In genomic region chr1:206774096-206774495, GRCh38 we compare ENCODE assay signal across 1 cellular context.
TF ChIP-seq lines count a peak whose summit lies in the region.

No MANE protein-coding gene starts in this region.

TF ChIP-seq in IMR-90, 13 proteins besides CTCF, POLR2A, EP300 and RAD21:
- no peak for TF ChIP-seq CHD1 (IDR thresholded peaks at IDR 0.05; ENCODE audit: low read depth, low read length)
- TF ChIP-seq RCOR1 (IDR thresholded peaks at IDR 0.05; ENCODE audit: insufficient replicate concordance, low read length): no peak
- TF ChIP-seq USF2 (IDR thresholded peaks at IDR 0.05; ENCODE audit: low read depth, low read length): no peak
- TF ChIP-seq BHLHE40 (IDR thresholded peaks at IDR 0.05; ENCODE audit: low read depth, low read length): no peak
- no peak for TF ChIP-seq MAFK (IDR thresholded peaks at IDR 0.05; ENCODE audit: low read depth, low read length)
- TF ChIP-seq SMC3 (IDR thresholded peaks at IDR 0.05; ENCODE audit: low read depth, low read length): no peak
- TF ChIP-seq MXI1 (IDR thresholded peaks at IDR 0.05; ENCODE audit: borderline replicate concordance, low read depth, low read length): no peak
- no peak for TF ChIP-seq RFX5 (IDR thresholded peaks at IDR 0.05; ENCODE audit: low read depth, low read length)
- no peak for TF ChIP-seq NFE2L2 (IDR thresholded peaks at IDR 0.05; ENCODE audit: low read depth, low read length)
- no peak for TF ChIP-seq ELK1 (IDR thresholded peaks at IDR 0.05; ENCODE audit: borderline replicate concordance, low read depth, low read length)
